In the genomic region with DNA sequence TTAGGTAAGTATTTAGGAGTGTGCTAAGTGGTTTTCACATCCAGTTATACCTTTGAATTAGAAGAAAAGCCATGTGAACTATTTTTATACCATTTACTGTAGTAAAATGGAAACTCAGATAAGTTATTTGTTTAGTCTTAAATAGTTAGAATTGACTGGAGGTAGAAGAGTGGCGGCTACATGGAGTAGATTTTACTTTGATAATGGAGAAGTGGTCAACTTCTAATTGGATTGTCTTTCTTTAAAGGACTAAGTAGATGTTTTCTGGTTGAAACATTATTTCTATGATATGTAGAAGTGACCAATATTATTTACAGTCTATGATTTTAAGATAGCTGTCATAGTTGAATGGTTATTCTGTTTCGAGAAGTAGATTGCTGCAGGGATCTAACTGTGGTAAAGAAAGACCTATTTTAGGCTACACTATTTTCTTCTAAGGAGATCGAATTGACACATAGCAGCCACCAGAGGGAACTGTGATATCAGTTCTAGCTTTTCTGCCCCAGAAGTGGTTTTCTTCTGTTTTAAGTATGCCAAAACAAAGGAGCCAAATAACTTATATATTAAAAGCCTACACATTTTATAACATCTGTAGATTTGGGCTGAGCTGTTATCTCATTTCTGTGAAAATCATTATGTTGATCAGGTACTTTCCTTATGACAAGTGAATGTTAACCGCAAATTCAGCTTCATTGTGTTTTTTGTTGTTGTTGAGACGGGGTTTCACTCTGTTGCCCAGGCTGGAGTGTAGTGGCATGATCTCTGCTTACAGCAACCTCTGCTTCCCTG, we compare ENCODE assay signal across 8 cellular contexts. TPM values are rescaled to one million over a fixed set of nuclear protein-coding genes. Genes with fewer than 3 reads are reported as not detected.
DNase-seq lines count a peak whose midpoint lies in the region; ATAC-seq, FAIRE-seq and TF ChIP-seq lines count a peak whose summit lies in the region.

No MANE protein-coding gene starts in this region.

- H3K4me2 ChIP-seq in Loucy (ENCODE audit: low read depth, low read length, poor library complexity, severe bottlenecking) (no peak overlapping the region), GM12878 (ENCODE audit: control insufficient read depth, insufficient read depth) (peak overlapping the region; percentile 53)

- RAD21 ChIA-PET in GM12878 (lab: Charles Lee; ENCODE audit: unreplicated experiment): interaction anchor here (0.5 to 1.6 kb wide), 8 partner anchors 9 to 176 kb away, joined by 3 to 6 read pairs (median 3); partner anchors contain the start of gene GJA3

- H3K9ac ChIP-seq in Loucy (ENCODE audit: low read depth, low read length, poor library complexity, severe bottlenecking): no peak overlapping the region
- peak overlapping the region; percentile 37; the same call in 1 of the 2 replicates for H3K9ac ChIP-seq in GM12878 (ENCODE audit: control insufficient read depth, insufficient read depth, low read length)

- CTCF ChIA-PET in GM12878 (lab: Yijun Ruan, JAX): interaction anchor here (0.7 to 2.4 kb wide), 32 partner anchors 9 to 327 kb away, joined by 3 to 16 read pairs (median 4); no protein-coding TSS in a partner anchor

- peak; percentile 63 for TF ChIP-seq RAD21 in GM12878 (IDR thresholded peaks at IDR 0.05; ENCODE audit: insufficient read depth, low read depth, low read length)

- WGBS in GM12878 (ENCODE audit: insufficient coverage, insufficient replicate concordance, low lambda C conversion rate, missing lambda C conversion rate): 3% methylated on average over 5 of the region's 5 CpGs
- WGBS in aorta, 2 donors: 54 to 57% methylated on average over 5 of the region's 5 CpGs

- peak in 1 of 2 experiments; percentile 36; a peak in 1 of 4 replicates for TF ChIP-seq EP300 in GM12878 (IDR thresholded peaks at IDR 0.05; ENCODE audit: borderline replicate concordance in 1 of 2, control insufficient read depth in 1 of 2, low read depth in 2 of 2, low read length in 2 of 2)

- H3K4me1 Mint-ChIP-seq in activated T-cell treated with anti-CD3 and anti-CD28 coated beads, Interleukin-2, amount 50 U/mL, for 4 hours (ENCODE audit: low read depth): peaks cover 42% of the 10 kb centered on the region

- no TSS peak for BruUV-seq in GM12878 (replicated peaks; lab: Mats Ljungman, UMichigan)

- H3K9me2 ChIP-seq in Loucy (replicated peaks; ENCODE audit: low read depth, low read length): no peaks in the 10 kb centered on the region

- intact Hi-C loops in GM12878 (cut with micrococcal nuclease; ENCODE audit: unreplicated experiment) (loop anchor here (2.0 kb wide), 1 partner anchor 178 kb away; no protein-coding TSS in a partner anchor), aorta (cut with DNase I) (loop anchor here in 1 of 2 donors (10.0 kb wide), 2 partner anchors 70 to 180 kb away; partner anchors contain the start of gene GJA3)

- H3K4me3 Mint-ChIP-seq in activated T-cell treated with anti-CD3 and anti-CD28 coated beads, Interleukin-2, amount 50 U/mL, for 4 hours: no peak overlapping the region

- no peaks in the 10 kb centered on the region for H3K27me3 Mint-ChIP-seq in activated T-cell treated with anti-CD3 and anti-CD28 coated beads, Interleukin-2, amount 50 U/mL, for 4 hours (ENCODE audit: low read depth)

- peak overlapping the region; percentile 59 for H3K27ac ChIP-seq in GM12878 (ENCODE audit: control insufficient read depth, insufficient read depth)
- no peak overlapping the region for H3K27ac ChIP-seq in aorta (ENCODE audit: low read depth in 1 of 2, low read length in 2 of 2)

- H3K9me3 Mint-ChIP-seq in activated T-cell treated with anti-CD3 and anti-CD28 coated beads, Interleukin-2, amount 50 U/mL, for 4 hours: no peaks in the 10 kb centered on the region

- H2AFZ ChIP-seq in Loucy (ENCODE audit: low read length): no peak overlapping the region
- H2AFZ ChIP-seq in GM12878 (ENCODE audit: control insufficient read depth, low read depth, low read length): no peak overlapping the region

- H3K36me3 ChIP-seq in H7 (replicated peaks; ENCODE audit: control insufficient read depth, insufficient read depth, low read length): no peaks in the 10 kb centered on the region
- H3K36me3 ChIP-seq in Loucy (ENCODE audit: insufficient read depth, low read length): peaks cover 39% of the 10 kb centered on the region; the same call in 1 of the 2 replicates
- H3K36me3 ChIP-seq in GM12878 (ENCODE audit: control insufficient read depth in 2 of 2, insufficient read depth in 2 of 2, low read length in 1 of 2): peaks cover 0 to 11% of the 10 kb centered on the region in 2 experiments; a peak in 2 of 4 replicates
- H3K36me3 ChIP-seq in aorta (ENCODE audit: control insufficient read depth in 1 of 2, insufficient read depth in 2 of 2, low read length in 1 of 2): peaks cover 0 to 2% of the 10 kb centered on the region in 2 donors

- H3F3A ChIP-seq in Loucy (ENCODE audit: low read depth): no peaks in the 10 kb centered on the region

- H3K4me3 ChIP-seq in H7 (ENCODE audit: insufficient read depth, low read depth, low read length) (no peak overlapping the region), Loucy (ENCODE audit: low read length, poor library complexity, severe bottlenecking) (no peak overlapping the region), GM12878 (no peak overlapping the region; the same call in 1 of the 2 replicates), aorta (ENCODE audit: low read length in 2 of 2) (no peak overlapping the region)

- peak; percentile 62 to 73 for ATAC-seq in activated T-cell treated with anti-CD3 and anti-CD28 coated beads, Interleukin-2, amount 50 U/mL, for 4 hours
- ATAC-seq in GM12878 (peak; percentile 89), left lobe of liver (peak; percentile 67), aorta (ENCODE audit: low FRiP score) (no peak)

- H3K79me2 ChIP-seq in Loucy (ENCODE audit: insufficient read depth, low read length) (peaks cover 97% of the 10 kb centered on the region), GM12878 (ENCODE audit: control insufficient read depth, insufficient read depth, low read length) (peaks cover 30% of the 10 kb centered on the region)

- POLR2A ChIA-PET in GM12878 (lab: Charles Lee): interaction anchor here (0.5 kb wide), 1 partner anchor 185 kb away, joined by 5 read pairs; no protein-coding TSS in a partner anchor

- H3K9me3 ChIP-seq in Loucy (ENCODE audit: insufficient read depth, low read depth, low read length) (peaks cover under 1% of the 10 kb centered on the region; the same call in 1 of the 2 replicates), GM12878 (replicated peaks; ENCODE audit: control insufficient read depth, insufficient read depth, low read length) (no peaks in the 10 kb centered on the region; the same call in 2 of the 3 replicates), aorta (ENCODE audit: control insufficient read depth, low read length) (no peaks in the 10 kb centered on the region)

- H3K36me3 Mint-ChIP-seq in activated T-cell treated with anti-CD3 and anti-CD28 coated beads, Interleukin-2, amount 50 U/mL, for 4 hours (ENCODE audit: insufficient read depth): peaks cover 13% of the 10 kb centered on the region

- H4K20me1 ChIP-seq in Loucy (ENCODE audit: insufficient read depth, low read length, poor library complexity, severe bottlenecking): peaks cover 92% of the 10 kb centered on the region
- H4K20me1 ChIP-seq in GM12878 (ENCODE audit: control insufficient read depth, insufficient read depth): peaks cover 5% of the 10 kb centered on the region; the same call in 1 of the 2 replicates

- no peak for TF ChIP-seq POLR2A in GM12878 (IDR thresholded peaks at IDR 0.05; ENCODE audit: low read depth, low read length)

- DNase-seq in activated T-cell treated with anti-CD3 and anti-CD28 coated beads, Interleukin-2, amount 50 U/mL, for 4 hours: no peak
- no peak for DNase-seq in activated T-cell treated with anti-CD3 and anti-CD28 coated beads, Interleukin-2, amount 50 U/mL, for 48 hours
- DNase-seq in H7 (peak; percentile 44), GM12878 (ENCODE audit: low read depth, low spot score) (peak; percentile 50), left lobe of liver (ENCODE audit: low spot score) (no peak), aorta (no peak)
- no peak for DNase-seq in stimulated activated CD4-positive, alpha-beta T cell treated with anti-CD3 and anti-CD28 coated beads, Interleukin-2, amount 100 ng/mL, for 48 hours

- peak; percentile 62 for TF ChIP-seq CTCF in Loucy (conservative IDR thresholded peaks at IDR 0.05; ENCODE audit: low read length)
- peak; percentile 45 to 60 (median 47); a peak in 5 of 6 replicates for TF ChIP-seq CTCF in GM12878 (IDR thresholded peaks at IDR 0.05 in 2 of 3, conservative IDR thresholded peaks at IDR 0.05 in 1 of 3; ENCODE audit: control insufficient read depth in 2 of 3, extremely low read depth in 1 of 3, insufficient read depth in 1 of 3, low read depth in 3 of 3, low read length in 3 of 3)

- SMC1A ChIA-PET in GM12878 (lab: Charles Lee; ENCODE audit: uncharacterized antibody, unreplicated experiment): interaction anchor here (0.8 to 2.1 kb wide), 13 partner anchors 11 to 182 kb away, joined by 3 to 11 read pairs (median 4); no protein-coding TSS in a partner anchor

- H3K4me1 ChIP-seq in Loucy (ENCODE audit: insufficient read depth, low read length, poor library complexity, severe bottlenecking) (peaks cover 6% of the 10 kb centered on the region), GM12878 (ENCODE audit: control insufficient read depth, insufficient read depth, low read length) (peaks cover 7% of the 10 kb centered on the region), aorta (ENCODE audit: control insufficient read depth in 1 of 2, insufficient read depth in 2 of 2, low read length in 2 of 2) (peaks cover 0 to 2% of the 10 kb centered on the region in 2 donors)

- no peaks in the 10 kb centered on the region for H3K27me3 ChIP-seq in H7 (ENCODE audit: control insufficient read depth, insufficient read depth, low read length)
- H3K27me3 ChIP-seq in Loucy (ENCODE audit: insufficient read depth, low read length, poor library complexity, severe bottlenecking): no peaks in the 10 kb centered on the region
- no peaks in the 10 kb centered on the region for H3K27me3 ChIP-seq in GM12878 (replicated peaks in 1 of 2; ENCODE audit: control insufficient read depth in 2 of 2, insufficient read depth in 2 of 2, low read length in 1 of 2)
- no peaks in the 10 kb centered on the region for H3K27me3 ChIP-seq in aorta (ENCODE audit: control insufficient read depth in 1 of 2, insufficient read depth in 2 of 2, low read length in 1 of 2)

- FAIRE-seq in GM12878 (lab: Jason Lieb, UNC): peak; percentile 47

- in situ Hi-C loops in GM12878 (cut with MboI): no loop called here

RNA-seq across cellular contexts. Expression of gene ZMYM2, which starts 26.1 kb away (rescaled TPM):
- total RNA-seq in activated T-cell treated with anti-CD3 and anti-CD28 coated beads, Interleukin-2, amount 50 U/mL, for 4 hours: 10 to 100 TPM; 26.6 to 38.4 (median 34.4) TPM
- total RNA-seq in H7 (2014; rRNA removed; shearing (Covaris generic)): 91.9 and 132 TPM in 2 replicates
- 417 and 423 TPM in 2 replicates for total RNA-seq in GM12878 (2013; cell fraction: nucleolus; rRNA removed)
- total RNA-seq in GM12878 (2014; rRNA removed): 30.4 and 40.4 TPM in 2 replicates
- 57.6 and 60.3 TPM in 2 replicates for total RNA-seq in GM12878 (2014; rRNA removed; fragmentation: Illumina TruSeq; extraction: Trizol)
- 37.3 and 43.1 TPM in 2 replicates for total RNA-seq in GM12878 (2021)
- polyA plus RNA-seq in GM12878 (2011; ENCODE audit: low read depth): 17.6 TPM
- 60.4 and 120 TPM in 2 replicates for polyA plus RNA-seq in GM12878 (2011; rRNA removed)
- 14.7 and 23.3 TPM in 2 replicates for polyA plus RNA-seq in GM12878 (2011; cell fraction: cytosol; rRNA removed)
- 46.7 and 56.8 TPM in 2 replicates for polyA plus RNA-seq in GM12878 (2011; cell fraction: nucleus; rRNA removed)
- polyA plus RNA-seq in GM12878 (2012): 30.5 and 40.5 TPM in 2 replicates
- 46.7 and 48.8 TPM in 2 replicates for polyA plus RNA-seq in GM12878 (2014; fragmentation: Illumina TruSeq; extraction: Trizol)
- polyA plus RNA-seq in GM12878 (2014; fragmentation: Nextera tagmentation; extraction: Ambion mirVana): 1 to 10 TPM; 9.5 TPM
- polyA plus RNA-seq in GM12878 (2014; rRNA removed): 28.3 and 38.8 TPM in 2 replicates
- polyA plus RNA-seq in GM12878 (2016; fragmentation: Nextera tagmentation; extraction: Ambion mirVana): 10 to 100 TPM; 13.0 to 15.3 TPM
- 55.6 and 76.2 TPM in 2 replicates for polyA minus RNA-seq in GM12878 (2011; rRNA and poly(A)+ RNA removed)
- polyA minus RNA-seq in GM12878 (2011; cell fraction: cytosol; rRNA and poly(A)+ RNA removed): 27.4 and 35.9 TPM in 2 replicates
- 53.9 and 73.6 TPM in 2 replicates for polyA minus RNA-seq in GM12878 (2011; cell fraction: nucleus; rRNA and poly(A)+ RNA removed)
- total RNA-seq in left lobe of liver: 26.1 TPM
- total RNA-seq in aorta: 100 to 1,000 TPM in 1 of 2 donors, 10 to 100 TPM in 1; 80.7 to 118 TPM
- polyA plus RNA-seq in aorta: 10 to 100 TPM; 12.9 to 32.8 TPM

Comparison
In these comparisons a context has a peak if more than half of its experiments do, and no peak if none do; other contexts are left out.
1. DNase-seq: peak in H7 (single experiment) and GM12878 (single experiment); none in activated T-cell treated with anti-CD3 and anti-CD28 coated beads, Interleukin-2, amount 50 U/mL, for 4 hours (single experiment), activated T-cell treated with anti-CD3 and anti-CD28 coated beads, Interleukin-2, amount 50 U/mL, for 48 hours (0 of 2), left lobe of liver (single experiment), aorta (0 of 2) and stimulated activated CD4-positive, alpha-beta T cell treated with anti-CD3 and anti-CD28 coated beads, Interleukin-2, amount 100 ng/mL, for 48 hours (0 of 2).